In genomic region chr1:166379447-166379846, GRCh38 we compare ENCODE assay signal across 19 cellular contexts.
DNase-seq lines count a peak whose midpoint lies in the region; ATAC-seq and TF ChIP-seq lines count a peak whose summit lies in the region.
"Had no signal": no experiment of that assay in that cellular context is flagged by ENCODE, and none has a peak within 500 bp of the region (broad histone marks: within the 10 kb centered on the region; RNA-seq: fewer than 3 reads in every experiment).

No MANE protein-coding gene starts in this region.

- no peaks in the 10 kb centered on the region for H3K27me3 ChIP-seq in right cardiac atrium (ENCODE audit: control insufficient read depth, insufficient read depth)
- H3K27me3 ChIP-seq in testis: no peaks in the 10 kb centered on the region
- H3K27me3 ChIP-seq: neutrophil had no signal

- H3K9me3 ChIP-seq in right cardiac atrium (ENCODE audit: control insufficient read depth, low read length) (no peaks in the 10 kb centered on the region), testis (no peaks in the 10 kb centered on the region)
- H3K9me3 ChIP-seq: neutrophil had no signal

- no peaks in the 10 kb centered on the region for H3K36me3 Mint-ChIP-seq in activated T-helper 17 cell treated with anti-CD3 and anti-CD28 coated beads, Interleukin-2, amount 50 U/mL, for 72 hours (ENCODE audit: low read depth)
- H3K36me3 Mint-ChIP-seq: activated naive CD4-positive, alpha-beta T cell treated with anti-CD3 and anti-CD28 coated beads, Interleukin-2, amount 10 ng/mL, durations not matched to agents 7 days and 5 days; stimulated activated naive B cell treated with anti-CD40 and anti-IgM and Interleukin-4, amounts not matched to agents 10 μg/mL and 1 μg/mL and 100 μg/mL, for 72 hours had no signal

- peak; percentile 26 for DNase-seq in NCI-H460 (ENCODE audit: extremely low read depth, low read depth)
- DNase-seq in astrocyte of the hippocampus (ENCODE audit: low read depth, low spot score): peak; percentile 17
- DNase-seq in right cardiac atrium: peak; percentile 21 to 52 (median 40)
- peak; percentile 88 for DNase-seq in testis
- no peak for DNase-seq in T-helper 1 cell
- DNase-seq: activated CD4-positive, alpha-beta T cell treated with anti-CD3 and anti-CD28 coated beads for 1 hour; activated naive CD4-positive, alpha-beta T cell treated with anti-CD3 and anti-CD28 coated beads, Interleukin-2, amount 10 ng/mL, durations not matched to agents 7 days and 5 days; activated T-cell treated with anti-CD3 and anti-CD28 coated beads, Interleukin-2, amount 50 U/mL, for 4 hours; central memory CD4-positive, alpha-beta T cell; KBM-7; NCI-H1436 treated with DMSO at 0.1 percent for 48 hours; NCI-H524; stimulated activated CD4-positive, alpha-beta T cell treated with anti-CD3 and anti-CD28 coated beads, Interleukin-2, amount 100 ng/mL, for 48 hours; stimulated activated naive B cell treated with anti-CD40 and anti-IgM and Interleukin-4, amounts not matched to agents 10 μg/mL and 1 μg/mL and 100 μg/mL, for 72 hours; SW 1271 had no signal

- H3K4me3 ChIP-seq in right cardiac atrium (ENCODE audit: low read length) (no peak overlapping the region), testis (no peak overlapping the region)
- H3K4me3 ChIP-seq: lung had no signal

- H3K4me1 ChIP-seq in right cardiac atrium (ENCODE audit: control insufficient read depth, insufficient read depth, low read length) (peaks cover 3% of the 10 kb centered on the region), testis (peaks cover 13% of the 10 kb centered on the region)

- H3K9me3 Mint-ChIP-seq in activated T-helper 17 cell treated with anti-CD3 and anti-CD28 coated beads, Interleukin-2, amount 50 U/mL, for 72 hours: no peaks in the 10 kb centered on the region
- H3K9me3 Mint-ChIP-seq: activated naive CD4-positive, alpha-beta T cell treated with anti-CD3 and anti-CD28 coated beads, Interleukin-2, amount 10 ng/mL, durations not matched to agents 7 days and 5 days; activated T-cell treated with anti-CD3 and anti-CD28 coated beads, Interleukin-2, amount 50 U/mL, for 4 hours; stimulated activated naive B cell treated with anti-CD40 and anti-IgM and Interleukin-4, amounts not matched to agents 10 μg/mL and 1 μg/mL and 100 μg/mL, for 72 hours had no signal

- peaks cover 24% of the 10 kb centered on the region for H3K27me3 Mint-ChIP-seq in activated T-helper 17 cell treated with anti-CD3 and anti-CD28 coated beads, Interleukin-2, amount 50 U/mL, for 72 hours
- H3K27me3 Mint-ChIP-seq: activated naive CD4-positive, alpha-beta T cell treated with anti-CD3 and anti-CD28 coated beads, Interleukin-2, amount 10 ng/mL, durations not matched to agents 7 days and 5 days had no signal

- H3K27ac ChIP-seq in right cardiac atrium (ENCODE audit: low read length) (peak overlapping the region; percentile 71), testis (peak overlapping the region; percentile 43 to 44)
- H3K27ac ChIP-seq: neutrophil had no signal

- TF ChIP-seq POLR2A in testis (IDR thresholded peaks at IDR 0.05): no peak

- H3K27ac Mint-ChIP-seq in activated T-helper 17 cell treated with anti-CD3 and anti-CD28 coated beads, Interleukin-2, amount 50 U/mL, for 72 hours: no peak overlapping the region
- H3K27ac Mint-ChIP-seq: activated naive CD4-positive, alpha-beta T cell treated with anti-CD3 and anti-CD28 coated beads, Interleukin-2, amount 10 ng/mL, durations not matched to agents 7 days and 5 days; stimulated activated naive B cell treated with anti-CD40 and anti-IgM and Interleukin-4, amounts not matched to agents 10 μg/mL and 1 μg/mL and 100 μg/mL, for 72 hours had no signal

- TF ChIP-seq CTCF in testis (IDR thresholded peaks at IDR 0.05): no peak

- no peaks in the 10 kb centered on the region for H3K36me3 ChIP-seq in testis (ENCODE audit: low read depth, missing control alignments)
- H3K36me3 ChIP-seq: neutrophil had no signal

- ATAC-seq in right cardiac atrium (peak; percentile 87 to 90), HG03196 (IDR thresholded peaks at IDR 0.05; ENCODE audit: unreplicated experiment) (no peak)
- no peak for ATAC-seq in activated T-helper 17 cell treated with anti-CD3 and anti-CD28 coated beads, Interleukin-2, amount 50 U/mL, for 72 hours (replicated peaks)
- ATAC-seq: activated T-cell treated with anti-CD3 and anti-CD28 coated beads, Interleukin-2, amount 50 U/mL, for 4 hours; stimulated activated naive B cell treated with anti-CD40 and anti-IgM and Interleukin-4, amounts not matched to agents 10 μg/mL and 1 μg/mL and 100 μg/mL, for 72 hours had no signal

- intact Hi-C loops in right cardiac atrium (cut with DNase I) (no loop called here), testis (cut with DNase I; ENCODE audit: low total_unique reads) (no loop called here)

- 63% methylated on average over 2 of the region's 2 CpGs for WGBS in right cardiac atrium
- 69 to 73% methylated on average over 2 of the region's 2 CpGs for WGBS in testis, 2 donors

- no peaks in the 10 kb centered on the region for H3K4me1 Mint-ChIP-seq in activated T-helper 17 cell treated with anti-CD3 and anti-CD28 coated beads, Interleukin-2, amount 50 U/mL, for 72 hours
- H3K4me1 Mint-ChIP-seq: activated naive CD4-positive, alpha-beta T cell treated with anti-CD3 and anti-CD28 coated beads, Interleukin-2, amount 10 ng/mL, durations not matched to agents 7 days and 5 days; stimulated activated naive B cell treated with anti-CD40 and anti-IgM and Interleukin-4, amounts not matched to agents 10 μg/mL and 1 μg/mL and 100 μg/mL, for 72 hours had no signal

- H3K4me3 Mint-ChIP-seq in activated T-helper 17 cell treated with anti-CD3 and anti-CD28 coated beads, Interleukin-2, amount 50 U/mL, for 72 hours: no peak overlapping the region
- H3K4me3 Mint-ChIP-seq: activated naive CD4-positive, alpha-beta T cell treated with anti-CD3 and anti-CD28 coated beads, Interleukin-2, amount 10 ng/mL, durations not matched to agents 7 days and 5 days; activated T-cell treated with anti-CD3 and anti-CD28 coated beads, Interleukin-2, amount 50 U/mL, for 4 hours; stimulated activated naive B cell treated with anti-CD40 and anti-IgM and Interleukin-4, amounts not matched to agents 10 μg/mL and 1 μg/mL and 100 μg/mL, for 72 hours had no signal

Comparison
In these comparisons a context has a peak if more than half of its experiments do, and no peak if none do; other contexts are left out.
1. DNase-seq: peak in NCI-H460 (single experiment), astrocyte of the hippocampus (single experiment), right cardiac atrium (3 of 3) and testis (single experiment); none in T-helper 1 cell (0 of 5).
2. ATAC-seq: peak in right cardiac atrium (2 of 2); none in HG03196 (single experiment) and activated T-helper 17 cell treated with anti-CD3 and anti-CD28 coated beads, Interleukin-2, amount 50 U/mL, for 72 hours (single experiment).